ENCODE assay signal across 1 cellular context in genomic region chr4:101787917-101788316, GRCh38.
TF ChIP-seq lines count a peak whose summit lies in the region.

No MANE protein-coding gene starts in this region.

TF ChIP-seq in GM23338, 12 proteins besides CTCF, POLR2A, EP300 and RAD21 (continued from another document):
- TF ChIP-seq ZNF462 (CRISPR knock-in tag; IDR thresholded peaks at IDR 0.05) (no peak), EZH2 (IDR thresholded peaks at IDR 0.05; ENCODE audit: low read depth, unreplicated experiment) (no peak), REST (IDR thresholded peaks at IDR 0.05; ENCODE audit: unreplicated experiment) (no peak), ETS1 (IDR thresholded peaks at IDR 0.05) (no peak), ZNF114 (CRISPR knock-in tag; IDR thresholded peaks at IDR 0.05) (no peak), JUNB (IDR thresholded peaks at IDR 0.05; ENCODE audit: unreplicated experiment) (no peak), POLR2AphosphoS5 (IDR thresholded peaks at IDR 0.05; ENCODE audit: low read depth) (no peak), NANOG (IDR thresholded peaks at IDR 0.05; ENCODE audit: borderline replicate concordance) (no peak), ZNF331 (CRISPR knock-in tag; IDR thresholded peaks at IDR 0.05; ENCODE audit: low read depth) (no peak), CREB1 (CRISPR knock-in tag; IDR thresholded peaks at IDR 0.05; ENCODE audit: low read depth) (no peak)
